ENCODE assay signal across 7 cellular contexts in the genomic region with DNA sequence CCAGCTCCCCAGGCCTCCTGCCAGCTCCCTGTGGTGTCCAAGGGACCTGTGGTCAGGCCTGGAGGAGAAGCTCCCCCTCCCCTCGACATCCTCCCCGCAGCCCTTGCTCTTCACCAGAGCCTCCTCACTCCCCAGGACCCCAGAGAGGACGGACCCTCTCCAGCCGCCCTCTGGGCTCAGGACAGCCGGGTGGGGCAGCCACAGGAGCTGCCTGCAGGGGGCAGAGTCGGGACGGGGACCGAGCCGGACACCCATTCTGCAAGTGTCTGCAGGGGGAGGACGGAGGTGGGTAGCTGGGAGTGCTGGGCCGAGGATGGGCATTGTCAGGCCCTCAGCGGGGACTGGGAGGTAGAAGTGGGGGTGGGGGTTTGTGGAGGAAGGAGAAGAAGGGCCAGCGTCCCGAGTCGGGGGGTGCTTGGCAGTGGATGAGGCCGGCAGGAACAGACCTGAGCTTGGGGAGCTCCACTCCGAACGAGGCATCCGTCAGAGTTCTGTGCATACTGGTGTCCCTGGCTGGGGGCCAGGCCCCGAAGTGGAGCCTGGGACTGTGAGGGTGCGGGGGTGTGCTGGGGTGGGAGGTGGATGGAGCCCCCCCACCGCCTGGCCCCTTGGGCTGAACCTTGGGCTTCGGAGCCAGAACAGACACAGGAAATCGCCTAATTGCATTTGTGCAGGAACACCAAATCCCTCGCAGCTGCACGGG. TPM values are rescaled to one million over a fixed set of nuclear protein-coding genes. Genes with fewer than 3 reads are reported as not detected.
DNase-seq lines count a peak whose midpoint lies in the region; ATAC-seq and TF ChIP-seq lines count a peak whose summit lies in the region.
"Had no signal": no experiment of that assay in that cellular context is flagged by ENCODE, and none has a peak within 500 bp of the region (broad histone marks: within the 10 kb centered on the region; RNA-seq: fewer than 3 reads in every experiment).

No MANE protein-coding gene starts in this region.

- peak overlapping the region; percentile 22 to 77 (median 66); a peak in 21 of 22 replicates for H3K4me2 ChIP-seq in BLaER1 treated with 17β-estradiol and CSF1 and Interleukin-3, amounts not matched to agents 10 nM and 100 nM

- H3K27me3 ChIP-seq in BLaER1 treated with 17β-estradiol and CSF1 and Interleukin-3, amounts not matched to agents 10 nM and 100 nM = peaks cover 0 to 10% (median 3%) of the 10 kb centered on the region in 11 experiments; a peak in 15 of 22 replicates
- H3K27me3 ChIP-seq in NT2/D1 (ENCODE audit: insufficient read depth, insufficient read length) (no peaks in the 10 kb centered on the region), heart left ventricle (no peaks in the 10 kb centered on the region), aorta (ENCODE audit: control insufficient read depth in 1 of 2, insufficient read depth in 2 of 2, low read length in 1 of 2) (no peaks in the 10 kb centered on the region)

- no peak overlapping the region for H3K4me3 ChIP-seq in BLaER1 treated with 17β-estradiol and CSF1 and Interleukin-3, amounts not matched to agents 10 nM and 100 nM
- H3K4me3 ChIP-seq in NT2/D1 (ENCODE audit: insufficient read length, low read depth) = peak overlapping the region; percentile 28
- H3K4me3 ChIP-seq in heart left ventricle = peak overlapping the region in 9 of 12 donors; percentile 13 to 43 (median 23)
- no peak overlapping the region for H3K4me3 ChIP-seq in aorta (ENCODE audit: low read length in 2 of 2)

- 27 to 35% (median 32%) methylated on average over 21 to 26 of the region's 26 CpGs for WGBS in heart left ventricle, 4 donors
- 32 to 38% methylated on average over 26 of the region's 26 CpGs for WGBS in aorta, 2 donors

- peaks cover 57 to 92% (median 81%) of the 10 kb centered on the region in 10 experiments for H3K4me1 ChIP-seq in BLaER1 treated with 17β-estradiol and CSF1 and Interleukin-3, amounts not matched to agents 10 nM and 100 nM
- peaks cover 22% of the 10 kb centered on the region for H3K4me1 ChIP-seq in NT2/D1 (ENCODE audit: insufficient read depth, insufficient read length)
- H3K4me1 ChIP-seq in heart left ventricle = peaks cover 24 to 67% (median 52%) of the 10 kb centered on the region in 12 donors
- H3K4me1 ChIP-seq in aorta (ENCODE audit: control insufficient read depth in 1 of 2, insufficient read depth in 2 of 2, low read length in 2 of 2) = no peaks in the 10 kb centered on the region

- TF ChIP-seq CTCF in heart left ventricle (IDR thresholded peaks at IDR 0.05) = peak; percentile 50 to 70 (median 56)

- H3K27ac ChIP-seq in BLaER1 treated with 17β-estradiol and CSF1 and Interleukin-3, amounts not matched to agents 10 nM and 100 nM = 0 out of 22 replicates have a peak overlapping the region, but pooled peaks of 1 of the 11 experiments have one; percentile 4
- peak overlapping the region; percentile 69 to 99 (median 96) for H3K27ac ChIP-seq in heart left ventricle
- H3K27ac ChIP-seq in aorta (ENCODE audit: low read depth in 1 of 2, low read length in 2 of 2) = no peak overlapping the region
- no peak overlapping the region for H3K27ac ChIP-seq in substantia nigra (ENCODE audit: low read depth, low read length, poor library complexity, severe bottlenecking)

- H3K9me3 ChIP-seq in BLaER1 treated with 17β-estradiol and CSF1 and Interleukin-3, amounts not matched to agents 10 nM and 100 nM (replicated peaks in 1 of 11) = no peaks in the 10 kb centered on the region
- H3K9me3 ChIP-seq in NT2/D1 (ENCODE audit: insufficient read depth, low read length) (no peaks in the 10 kb centered on the region), heart left ventricle (no peaks in the 10 kb centered on the region), aorta (ENCODE audit: control insufficient read depth, low read length) (no peaks in the 10 kb centered on the region)

- no peak for TF ChIP-seq POLR2A in heart left ventricle (IDR thresholded peaks at IDR 0.05)

- peak in 3 of 4 donors; percentile 16 to 38 (median 32) for ATAC-seq in heart left ventricle
- no peak for ATAC-seq in aorta (ENCODE audit: low FRiP score)
- ATAC-seq in GM19328 (IDR thresholded peaks at IDR 0.05; ENCODE audit: unreplicated experiment) = no peak

- H3K9ac ChIP-seq in BLaER1 treated with 17β-estradiol and CSF1 and Interleukin-3, amounts not matched to agents 10 nM and 100 nM = peak overlapping the region in 3 of 11 experiments; percentile 7 to 15 (median 14); a peak in 2 of 22 replicates
- H3K9ac ChIP-seq in NT2/D1 (ENCODE audit: insufficient read length, low read depth) = peak overlapping the region; percentile 79

- DNase-seq in NT2/D1 (ENCODE audit: low read depth, low spot score) = peak; percentile 27
- peak; percentile 82 to 87 (median 85) for DNase-seq in heart left ventricle
- peak; percentile 73 to 83 for DNase-seq in aorta
- DNase-seq in substantia nigra (lab: John Stamatoyannopoulos, UW) = no peak

- H4K20me1 ChIP-seq in BLaER1 treated with 17β-estradiol and CSF1 and Interleukin-3, amounts not matched to agents 10 nM and 100 nM = peaks cover 0 to 37% (median 5%) of the 10 kb centered on the region in 11 experiments; a peak in 13 of 22 replicates

- intact Hi-C loops in heart left ventricle (cut with DNase I) = no loop called here
- intact Hi-C loops in aorta (cut with DNase I) = loop anchor here in 1 of 2 donors (5.0 kb wide), 1 partner anchor 39 kb away; a partner anchor contains a TSS

- no peaks in the 10 kb centered on the region for H3K36me3 ChIP-seq in BLaER1 treated with 17β-estradiol and CSF1 and Interleukin-3, amounts not matched to agents 10 nM and 100 nM
- H3K36me3 ChIP-seq in NT2/D1 (ENCODE audit: insufficient read depth, insufficient read length, low read length) (no peaks in the 10 kb centered on the region), heart left ventricle (no peaks in the 10 kb centered on the region), aorta (ENCODE audit: control insufficient read depth in 1 of 2, insufficient read depth in 2 of 2, low read length in 1 of 2) (no peaks in the 10 kb centered on the region)

RNA-seq across cellular contexts. Expression of a gene that starts 15.2 kb away (rescaled TPM):
- total RNA-seq in heart left ventricle (1 to 10 TPM in 8 of 9 donors, under 1 TPM in 1; 0.81 to 5.1 (median 2.4) TPM), aorta (not detected)
- polyA plus RNA-seq in heart left ventricle (1 to 10 TPM in 1 of 2 donors, under 1 TPM in 1; 0.08 to 4.6 TPM), aorta (not detected)
- total RNA-seq: renal cortical epithelial cell had no signal

RNA-seq across cellular contexts. Expression of a gene that starts 23.6 kb away (rescaled TPM):
- total RNA-seq in heart left ventricle (10 to 100 TPM; 11.4 to 86.8 (median 16.4) TPM), aorta (100 to 1,000 TPM in 1 of 2 donors, 10 to 100 TPM in 1; 45.2 to 128 TPM)
- polyA plus RNA-seq in heart left ventricle (10 to 100 TPM; 10.0 to 20.6 TPM), aorta (10 to 100 TPM; 12.0 to 40.4 TPM)
- total RNA-seq: renal cortical epithelial cell had no signal

RNA-seq across cellular contexts. Expression of a gene that starts 37.7 kb away (rescaled TPM):
- 1 to 10 TPM in 1 of 9 donors, under 1 TPM in 1, not detected in 7; 0.72 to 3.3 TPM for total RNA-seq in heart left ventricle
- polyA plus RNA-seq in heart left ventricle = under 1 TPM in 1 of 2 donors, not detected in 1; 0.22 TPM
- total RNA-seq in aorta = 1 to 10 TPM in 1 of 2 donors, under 1 TPM in 1; 0.81 to 2.2 TPM
- under 1 TPM; 0.75 to 0.82 TPM for polyA plus RNA-seq in aorta
- total RNA-seq: renal cortical epithelial cell had no signal

RNA-seq across cellular contexts. Expression of a gene that starts 41.7 kb away (rescaled TPM):
- total RNA-seq in heart left ventricle = not detected
- polyA plus RNA-seq in heart left ventricle = under 1 TPM in 1 of 2 donors, not detected in 1; 0.08 TPM
- under 1 TPM; 0.19 to 0.75 TPM for total RNA-seq in aorta
- 10 to 100 TPM in 1 of 2 donors, 1 to 10 TPM in 1; 6.4 to 14.3 TPM for polyA plus RNA-seq in aorta

RNA-seq across cellular contexts. Expression of a gene that starts 43.0 kb away (rescaled TPM):
- total RNA-seq in heart left ventricle (10 to 100 TPM; 17.1 to 84.5 (median 49.0) TPM), aorta (10 to 100 TPM in 1 of 2 donors, 1 to 10 TPM in 1; 8.8 to 54.3 TPM)
- polyA plus RNA-seq in heart left ventricle (10 to 100 TPM; 40.8 to 45.5 TPM), aorta (1 to 10 TPM; 3.4 to 3.9 TPM)
- total RNA-seq: renal cortical epithelial cell had no signal

Comparison
In these comparisons a context has a peak if more than half of its experiments do, and no peak if none do; other contexts are left out.
1. H3K27ac ChIP-seq: peak in heart left ventricle (12 of 12); none in aorta (0 of 2) and substantia nigra (single experiment).
2. H3K4me3 ChIP-seq: peak in NT2/D1 (single experiment) and heart left ventricle (9 of 12); none in BLaER1 treated with 17β-estradiol and CSF1 and Interleukin-3, amounts not matched to agents 10 nM and 100 nM (0 of 10) and aorta (0 of 2).
3. DNase-seq: peak in NT2/D1 (single experiment), heart left ventricle (5 of 5) and aorta (2 of 2); none in substantia nigra (0 of 49).
4. ATAC-seq: peak in heart left ventricle (3 of 4); none in aorta (single experiment) and GM19328 (single experiment).